In genomic region chr13:44690376-44690775, GRCh38 we compare ENCODE assay signal across 3 cellular contexts.
"Had no signal": no experiment of that assay in that cellular context is flagged by ENCODE, and none has a peak within 500 bp of the region (broad histone marks: within the 10 kb centered on the region; RNA-seq: fewer than 3 reads in every experiment).

No MANE protein-coding gene starts in this region.

- H3K4me3 ChIP-seq: GM12878 had no signal

- DNase-seq: GDM1, GF-D8 had no signal

- ATAC-seq: GM12878 had no signal
